In genomic region chr3:167350245-167350862, GRCh38 we compare ENCODE assay signal across 8 cellular contexts. TPM values are rescaled to one million over a fixed set of nuclear protein-coding genes. Genes with fewer than 3 reads are reported as not detected.
DNase-seq lines count a peak whose midpoint lies in the region; ATAC-seq and TF ChIP-seq lines count a peak whose summit lies in the region.

No MANE protein-coding gene starts in this region.

- no peak overlapping the region for H3K27ac ChIP-seq in stomach

- H3K4me3 ChIP-seq in stomach (no peak overlapping the region), H7 (ENCODE audit: insufficient read depth, low read depth, low read length) (no peak overlapping the region)

- TF ChIP-seq EP300 in stomach (IDR thresholded peaks at IDR 0.05), result no peak

- H3K36me3 ChIP-seq in stomach (no peaks in the 10 kb centered on the region), H7 (replicated peaks; ENCODE audit: control insufficient read depth, insufficient read depth, low read length) (no peaks in the 10 kb centered on the region)

- no peaks in the 10 kb centered on the region for H3K4me1 Mint-ChIP-seq in endothelial cell (ENCODE audit: unreplicated experiment)
- H3K4me1 Mint-ChIP-seq in stimulated activated memory B cell treated with anti-CD40 and anti-IgM and Interleukin-4, amounts not matched to agents 10 μg/mL and 1 μg/mL and 100 μg/mL, for 72 hours, result no peaks in the 10 kb centered on the region

- peaks cover 2% of the 10 kb centered on the region for H3K27me3 Mint-ChIP-seq in endothelial cell (ENCODE audit: unreplicated experiment)
- H3K27me3 Mint-ChIP-seq in stimulated activated memory B cell treated with anti-CD40 and anti-IgM and Interleukin-4, amounts not matched to agents 10 μg/mL and 1 μg/mL and 100 μg/mL, for 72 hours, result peaks cover 26% of the 10 kb centered on the region

- 14 to 29% (median 18%) methylated on average over 2 of the region's 2 CpGs for whole genome bisulfite sequencing in stomach, 5 donors

- TF ChIP-seq POLR2A in stomach (IDR thresholded peaks at IDR 0.05), result no peak

- TF ChIP-seq CTCF in endothelial cell (IDR thresholded peaks at IDR 0.05; ENCODE audit: unreplicated experiment) (peak; percentile 56), stomach (IDR thresholded peaks at IDR 0.05) (peak in 4 of 7 experiments; percentile 7 to 37 (median 20))

- no peaks in the 10 kb centered on the region for H3K9me3 Mint-ChIP-seq in endothelial cell (ENCODE audit: unreplicated experiment)
- no peaks in the 10 kb centered on the region for H3K9me3 Mint-ChIP-seq in stimulated activated memory B cell treated with anti-CD40 and anti-IgM and Interleukin-4, amounts not matched to agents 10 μg/mL and 1 μg/mL and 100 μg/mL, for 72 hours

- H3K27ac Mint-ChIP-seq in endothelial cell (ENCODE audit: unreplicated experiment), result no peak overlapping the region
- H3K27ac Mint-ChIP-seq in stimulated activated memory B cell treated with anti-CD40 and anti-IgM and Interleukin-4, amounts not matched to agents 10 μg/mL and 1 μg/mL and 100 μg/mL, for 72 hours, result no peak overlapping the region

- DNase-seq in Right ventricle myocardium superior, result no peak
- no peak for DNase-seq in left cardiac atrium
- peak; percentile 19 for DNase-seq in NCI-H82 treated with DMSO at 0.1 percent for 48 hours (lab: John Stamatoyannopoulos, UW; ENCODE audit: unreplicated experiment)
- peak; percentile 15 for DNase-seq in endothelial cell (ENCODE audit: low spot score)
- no peak for DNase-seq in stomach
- DNase-seq in H7, result no peak

- no peaks in the 10 kb centered on the region for H3K4me1 ChIP-seq in stomach

- no peak overlapping the region for H3K4me3 Mint-ChIP-seq in endothelial cell (ENCODE audit: unreplicated experiment)
- H3K4me3 Mint-ChIP-seq in stimulated activated memory B cell treated with anti-CD40 and anti-IgM and Interleukin-4, amounts not matched to agents 10 μg/mL and 1 μg/mL and 100 μg/mL, for 72 hours, result no peak overlapping the region

- intact Hi-C loops in Right ventricle myocardium superior (cut with DNase I) (no loop called here), left cardiac atrium (cut with DNase I) (no loop called here), stomach (cut with DNase I; ENCODE audit: low total_unique reads) (no loop called here)

- H3K36me3 Mint-ChIP-seq in endothelial cell (ENCODE audit: low read depth, unreplicated experiment), result no peaks in the 10 kb centered on the region
- H3K36me3 Mint-ChIP-seq in stimulated activated memory B cell treated with anti-CD40 and anti-IgM and Interleukin-4, amounts not matched to agents 10 μg/mL and 1 μg/mL and 100 μg/mL, for 72 hours, result no peaks in the 10 kb centered on the region

- no peaks in the 10 kb centered on the region for H3K9me3 ChIP-seq in stomach

- ATAC-seq in Right ventricle myocardium superior (ENCODE audit: poor library complexity) (peak; percentile 56), left cardiac atrium (no peak), HG03045 (IDR thresholded peaks at IDR 0.05; ENCODE audit: unreplicated experiment) (no peak)
- ATAC-seq in stimulated activated memory B cell treated with anti-CD40 and anti-IgM and Interleukin-4, amounts not matched to agents 10 μg/mL and 1 μg/mL and 100 μg/mL, for 72 hours, result no peak

- H3K27me3 ChIP-seq in stomach (no peaks in the 10 kb centered on the region), H7 (ENCODE audit: control insufficient read depth, insufficient read depth, low read length) (no peaks in the 10 kb centered on the region)

RNA-seq across cellular contexts. Expression of gene ZBBX, which starts 29.7 kb away (rescaled TPM):
- not detected for total RNA-seq in Right ventricle myocardium superior
- total RNA-seq in left cardiac atrium, result not detected
- total RNA-seq in endothelial cell (ENCODE audit: unreplicated experiment), result 3.2 TPM
- total RNA-seq in stomach, result 1 to 10 TPM in 1 of 5 donors, not detected in 4; 1.7 TPM
- not detected for polyA plus RNA-seq in stomach
- 0.26 and 0.90 TPM in 2 replicates for total RNA-seq in H7 (2014; rRNA removed; shearing (Covaris generic))

Comparison
In these comparisons a context has a peak if more than half of its experiments do, and no peak if none do; other contexts are left out.
1. DNase-seq: peak in NCI-H82 treated with DMSO at 0.1 percent for 48 hours (single experiment) and endothelial cell (single experiment); none in Right ventricle myocardium superior (single experiment), left cardiac atrium (single experiment), stomach (single experiment) and H7 (single experiment).